10 cellular contexts compared by ENCODE assay signal in the genomic region with DNA sequence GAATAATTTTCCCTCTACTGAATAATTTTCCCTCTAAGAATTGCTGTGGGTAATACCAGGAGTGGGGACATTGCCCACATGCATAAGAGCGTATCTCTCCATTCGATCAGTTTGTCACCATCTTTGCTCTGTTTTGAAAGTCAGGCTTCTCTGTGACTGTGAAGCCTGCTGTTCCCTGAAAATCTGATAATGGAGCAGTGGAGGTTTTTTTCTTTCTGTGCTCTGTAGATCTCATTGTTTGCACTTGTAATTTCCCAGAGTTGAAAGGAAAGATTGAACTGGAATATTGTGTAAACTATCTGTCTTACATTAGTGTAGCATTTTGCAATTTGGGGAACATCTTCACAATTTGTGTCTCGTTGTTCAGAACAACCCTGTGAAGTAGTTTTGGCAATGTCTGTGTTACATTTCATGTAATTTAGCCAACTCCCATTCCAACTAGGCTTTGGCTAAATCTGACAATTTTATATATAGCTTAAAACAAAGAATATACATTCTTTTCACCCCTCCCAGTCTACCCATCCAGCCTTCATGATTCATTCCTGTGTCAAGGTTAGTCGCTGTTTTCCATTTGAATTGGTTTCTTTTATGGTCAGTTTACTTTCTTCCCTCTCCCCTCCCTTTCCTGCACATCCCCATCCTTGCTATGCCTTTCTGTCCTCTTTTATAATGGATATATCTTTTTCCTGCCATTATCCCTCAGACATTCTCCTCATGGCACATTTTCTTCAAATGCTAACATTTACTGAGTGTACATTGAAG. TPM values are rescaled to one million over a fixed set of nuclear protein-coding genes. Genes with fewer than 3 reads are reported as not detected.
A peak's percentile ranks its signal among the peaks of the same experiment; 100 is the strongest.
DNase-seq lines count a peak whose midpoint lies in the region; FAIRE-seq and TF ChIP-seq lines count a peak whose summit lies in the region.
"Had no signal": no experiment of that assay in that cellular context is flagged by ENCODE, and none has a peak within 500 bp of the region (broad histone marks: within the 10 kb centered on the region; RNA-seq: fewer than 3 reads in every experiment).

No MANE protein-coding gene starts in this region.

- H3K36me3 ChIP-seq in PC-9 (ENCODE audit: low read depth) = 0 out of 2 replicates have a peak, but pooled peaks cover 6% of the 10 kb centered on the region
- H3K36me3 ChIP-seq in endothelial cell of umbilical vein (ENCODE audit: control insufficient read depth in 2 of 2, extremely low read depth in 1 of 2, insufficient read depth in 2 of 2, low read length in 2 of 2) = no peaks in the 10 kb centered on the region
- H3K36me3 ChIP-seq in thyroid gland = no peaks in the 10 kb centered on the region

- no peak for TF ChIP-seq CTCF in Calu3 (IDR thresholded peaks at IDR 0.05; ENCODE audit: unreplicated experiment)
- TF ChIP-seq CTCF in PC-9 (conservative IDR thresholded peaks at IDR 0.05) = no peak
- no peak for TF ChIP-seq CTCF in endothelial cell of umbilical vein (IDR thresholded peaks at IDR 0.05; ENCODE audit: extremely low read depth in 1 of 2, insufficient read depth in 1 of 2, low read depth in 1 of 2, low read length in 2 of 2)
- no peak for TF ChIP-seq CTCF in neural crest cell (conservative IDR thresholded peaks at IDR 0.05)
- no peak for TF ChIP-seq CTCF in thyroid gland (IDR thresholded peaks at IDR 0.05)

- peak overlapping the region; percentile 75 for H3K9ac ChIP-seq in endothelial cell of umbilical vein (replicated peaks; ENCODE audit: extremely low read depth, insufficient read depth, low read length)

- H3K4me1 ChIP-seq in PC-9 (replicated peaks; ENCODE audit: insufficient read depth) (peaks cover 22% of the 10 kb centered on the region), endothelial cell of umbilical vein (ENCODE audit: control insufficient read depth, extremely low read depth, insufficient read depth, low read length) (peaks cover 28% of the 10 kb centered on the region), thyroid gland (peaks cover 0 to 11% of the 10 kb centered on the region in 2 donors)

- WGBS in thyroid gland, 2 donors = 67 to 76% methylated on average over 4 of the region's 4 CpGs

- H3K4me3 Mint-ChIP-seq in Calu3 (ENCODE audit: low read depth, unreplicated experiment) (peak overlapping the region; percentile 60), neural crest cell (peak overlapping the region; percentile 69)

- no peaks in the 10 kb centered on the region for H3K27me3 Mint-ChIP-seq in Calu3 (ENCODE audit: unreplicated experiment)
- no peaks in the 10 kb centered on the region for H3K27me3 Mint-ChIP-seq in neural crest cell (ENCODE audit: low read depth)

- no peak for FAIRE-seq in endothelial cell of umbilical vein (lab: Jason Lieb, UNC)

- H3K27ac ChIP-seq in PC-9 = peak overlapping the region; percentile 43
- peak overlapping the region; percentile 81 for H3K27ac ChIP-seq in endothelial cell of umbilical vein (ENCODE audit: insufficient read depth, low read depth, low read length)
- no peak overlapping the region for H3K27ac ChIP-seq in thyroid gland

- intact Hi-C loops in Calu3 (cut with micrococcal nuclease; ENCODE audit: unreplicated experiment) (loop anchor here (5.0 kb wide), 2 partner anchors 309 to 311 kb away; partner anchors contain the start of gene FAAH2), PC-9 (cut with micrococcal nuclease; ENCODE audit: unreplicated experiment) (loop anchor here (5.0 kb wide), 1 partner anchor 309 kb away; the partner anchor contains the start of gene FAAH2), endothelial cell of umbilical vein (cut with micrococcal nuclease) (loop anchor here (2.0 to 10.0 kb wide), 3 partner anchors 144 to 601 kb away; partner anchors contain the start of gene SPIN3), thyroid gland (cut with DNase I) (no loop called here)

- no peak for TF ChIP-seq POLR2A in endothelial cell of umbilical vein (IDR thresholded peaks at IDR 0.05; ENCODE audit: low read depth, low read length)
- TF ChIP-seq POLR2A in thyroid gland (IDR thresholded peaks at IDR 0.05) = no peak

- CTCF ChIA-PET in Calu3 (lab: Charles Lee) (no interaction called here), PC-9 (lab: Charles Lee) (no interaction called here), endothelial cell of umbilical vein (lab: Charles Lee) (no interaction called here)

- H3K79me2 ChIP-seq in PC-9 (ENCODE audit: low read depth) (peaks cover 40% of the 10 kb centered on the region), endothelial cell of umbilical vein (ENCODE audit: control insufficient read depth, insufficient read depth, low read length) (peaks cover 53% of the 10 kb centered on the region)

- BruUV-seq in Calu3 (replicated peaks; lab: Mats Ljungman, UMichigan) (no TSS peak), PC-9 (replicated peaks; lab: Mats Ljungman, UMichigan) (TSS peak; percentile 0), endothelial cell of umbilical vein (replicated peaks; lab: Mats Ljungman, UMichigan) (no TSS peak)

- peaks cover 13% of the 10 kb centered on the region; the same call in 1 of the 2 replicates for H3F3A ChIP-seq in PC-9 (ENCODE audit: insufficient read depth, low read depth)

- H2AFZ ChIP-seq in PC-9 (no peak overlapping the region), endothelial cell of umbilical vein (ENCODE audit: low read depth, low read length) (no peak overlapping the region)

- peaks cover 27% of the 10 kb centered on the region for H3K4me1 Mint-ChIP-seq in Calu3 (ENCODE audit: low read depth, unreplicated experiment)
- H3K4me1 Mint-ChIP-seq in neural crest cell = peaks cover 30% of the 10 kb centered on the region

- no peaks in the 10 kb centered on the region for H3K27me3 ChIP-seq in PC-9 (ENCODE audit: insufficient read depth, low read depth)
- no peaks in the 10 kb centered on the region for H3K27me3 ChIP-seq in endothelial cell of umbilical vein (ENCODE audit: control insufficient read depth in 2 of 2, insufficient read depth in 2 of 2, low read length in 2 of 2)
- H3K27me3 ChIP-seq in thyroid gland = no peaks in the 10 kb centered on the region

- dilution Hi-C loops in endothelial cell of umbilical vein (cut with MboI; ENCODE audit: extremely low pct_ligation_motif_present, low sequenced_read_pairs) = no loop called here

- POLR2A ChIA-PET in PC-9 (lab: Charles Lee; ENCODE audit: unreplicated experiment) (no interaction called here), endothelial cell of umbilical vein (lab: Charles Lee) (no interaction called here)

- no peaks in the 10 kb centered on the region for H3K9me1 ChIP-seq in endothelial cell of umbilical vein (replicated peaks; ENCODE audit: control insufficient read depth, extremely low read depth, insufficient read depth, low read length)

- H3K27ac Mint-ChIP-seq in Calu3 (ENCODE audit: unreplicated experiment) (peak overlapping the region; percentile 50), neural crest cell (ENCODE audit: unreplicated experiment) (peak overlapping the region; percentile 86)

- no peaks in the 10 kb centered on the region for H3K9me2 ChIP-seq in PC-9 (ENCODE audit: insufficient read depth)

- no peaks in the 10 kb centered on the region for H3K9me3 Mint-ChIP-seq in Calu3 (ENCODE audit: low read depth, unreplicated experiment)
- H3K9me3 Mint-ChIP-seq in neural crest cell = no peaks in the 10 kb centered on the region

- peak overlapping the region; percentile 20; the same call in 1 of the 2 replicates for H3K4me3 ChIP-seq in PC-9
- H3K4me3 ChIP-seq in endothelial cell of umbilical vein (replicated peaks in 1 of 3; ENCODE audit: insufficient read depth in 1 of 3, low read depth in 1 of 3, low read length in 3 of 3) = peak overlapping the region; percentile 12 to 71 (median 41)
- H3K4me3 ChIP-seq in thyroid gland (replicated peaks in 1 of 3) = no peak overlapping the region
- H3K4me3 ChIP-seq: lung had no signal

- DNase-seq in Calu3 (no peak), PC-9 (no peak), endothelial cell of umbilical vein (ENCODE audit: low read depth, low spot score) (peak; percentile 8), neural crest cell (ENCODE audit: low read depth, low spot score) (no peak), thyroid gland (no peak), NCI-H1930 (lab: John Stamatoyannopoulos, UW) (no peak), HCEC 1CT (no peak)
- no peak for DNase-seq in activated CD8-positive, alpha-beta memory T cell treated with anti-CD3 and anti-CD28 coated beads, Interleukin-2, amount 50 U/mL, for 4 hours
- DNase-seq: anterior cingulate cortex had no signal

- peaks cover 5% of the 10 kb centered on the region; the same call in 1 of the 2 replicates for H3K9me3 ChIP-seq in PC-9 (ENCODE audit: insufficient read depth, low read depth)
- no peaks in the 10 kb centered on the region for H3K9me3 ChIP-seq in endothelial cell of umbilical vein (replicated peaks; ENCODE audit: control insufficient read depth, insufficient read depth, low read length)
- H3K9me3 ChIP-seq in thyroid gland = no peaks in the 10 kb centered on the region

- H3K4me2 ChIP-seq in PC-9 = peak overlapping the region; percentile 46
- H3K4me2 ChIP-seq in endothelial cell of umbilical vein (ENCODE audit: insufficient read depth, low read length) = peak overlapping the region; percentile 95

- H3K36me3 Mint-ChIP-seq in Calu3 (ENCODE audit: insufficient read depth, unreplicated experiment) (peaks cover 30% of the 10 kb centered on the region), neural crest cell (ENCODE audit: low read depth) (peaks cover 3% of the 10 kb centered on the region)

- H4K20me1 ChIP-seq in PC-9 (ENCODE audit: insufficient read depth) = no peaks in the 10 kb centered on the region; the same call in 1 of the 2 replicates
- H4K20me1 ChIP-seq in endothelial cell of umbilical vein (replicated peaks; ENCODE audit: control insufficient read depth, extremely low read depth, insufficient read depth, low read length) = no peaks in the 10 kb centered on the region

TF ChIP-seq in endothelial cell of umbilical vein, 7 proteins besides CTCF, POLR2A, EP300 and RAD21 (continues in another document):
- TF ChIP-seq GATA2 (IDR thresholded peaks at IDR 0.05; ENCODE audit: insufficient read depth, insufficient read length, low read depth, low read length) (peak; percentile 13), MYC (IDR thresholded peaks at IDR 0.05; ENCODE audit: low read depth, low read length) (no peak), FOS (IDR thresholded peaks at IDR 0.05; ENCODE audit: borderline replicate concordance, insufficient read depth, low read length) (no peak), JUN (IDR thresholded peaks at IDR 0.05; ENCODE audit: borderline replicate concordance, insufficient read depth, insufficient read length, low read depth) (no peak)

RNA-seq across cellular contexts. Expression of gene ZXDB, which starts 4.5 kb away (rescaled TPM):
- total RNA-seq in Calu3 (2022) (8.8 and 9.4 TPM in 2 replicates), PC-9 (2021) (9.1 TPM in 2 replicates), endothelial cell of umbilical vein (8.4 and 8.7 TPM in 2 replicates), neural crest cell (6.8 and 7.1 TPM in 2 replicates), thyroid gland (10 to 100 TPM; 13.4 to 19.6 (median 15.4) TPM)
- 5.7 and 6.3 TPM in 2 replicates for polyA plus RNA-seq in endothelial cell of umbilical vein
- 5.0 and 5.1 TPM in 2 replicates for polyA plus RNA-seq in endothelial cell of umbilical vein (2011; cell fraction: cytosol; rRNA removed)
- polyA plus RNA-seq in endothelial cell of umbilical vein (2011; cell fraction: nucleus; rRNA removed) = 4.8 and 6.5 TPM in 2 replicates
- polyA plus RNA-seq in endothelial cell of umbilical vein (2012) = 9.0 and 9.4 TPM in 2 replicates
- 17.4 and 23.0 TPM in 2 replicates for polyA minus RNA-seq in endothelial cell of umbilical vein
- polyA minus RNA-seq in endothelial cell of umbilical vein (2011; cell fraction: cytosol; rRNA and poly(A)+ RNA removed) = 68.6 TPM
- 18.8 and 24.6 TPM in 2 replicates for polyA minus RNA-seq in endothelial cell of umbilical vein (2011; cell fraction: nucleus; rRNA and poly(A)+ RNA removed)

Comparison
In these comparisons a context has a peak if more than half of its experiments do, and no peak if none do; other contexts are left out.
1. H3K27ac ChIP-seq: peak in PC-9 (single experiment) and endothelial cell of umbilical vein (single experiment); none in thyroid gland (0 of 3).
2. H3K4me3 ChIP-seq: peak in PC-9 (single experiment) and endothelial cell of umbilical vein (3 of 3); none in thyroid gland (0 of 3).